25 cellular contexts compared by ENCODE assay signal in the genomic region with DNA sequence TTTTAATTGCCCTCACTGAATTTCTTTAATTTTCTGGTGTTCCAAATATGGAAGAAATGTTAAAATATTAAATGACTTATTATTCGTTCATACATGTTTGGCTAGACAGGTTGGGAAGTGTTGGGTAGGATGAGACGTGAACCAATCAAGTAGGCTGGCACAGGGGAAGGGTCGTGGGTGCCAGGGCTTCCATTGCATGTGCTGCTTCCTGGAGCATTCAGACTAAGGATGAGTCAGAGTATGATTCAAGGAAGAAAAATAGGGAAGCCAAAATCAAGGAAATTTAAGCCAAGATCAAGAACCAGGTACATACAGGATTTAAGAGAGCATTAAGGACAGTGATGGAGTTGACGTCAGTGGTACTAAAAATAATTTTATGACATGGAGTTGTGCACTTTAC.
DNase-seq lines count a peak whose midpoint lies in the region; ATAC-seq and TF ChIP-seq lines count a peak whose summit lies in the region.
"Had no signal": no experiment of that assay in that cellular context is flagged by ENCODE, and none has a peak within 500 bp of the region (broad histone marks: within the 10 kb centered on the region; RNA-seq: fewer than 3 reads in every experiment).

No MANE protein-coding gene starts in this region.

- TF ChIP-seq CTCF in MCF 10A (IDR thresholded peaks at IDR 0.05; ENCODE audit: unreplicated experiment): no peak
- TF ChIP-seq CTCF in breast epithelium (IDR thresholded peaks at IDR 0.05): no peak
- no peak for TF ChIP-seq CTCF in vagina (IDR thresholded peaks at IDR 0.05)

- H3K4me3 ChIP-seq in breast epithelium (no peak overlapping the region), vagina (no peak overlapping the region)

- H3K27ac Mint-ChIP-seq in MCF 10A (ENCODE audit: low read depth, unreplicated experiment): no peak overlapping the region
- H3K27ac Mint-ChIP-seq: CD14-positive monocyte, IgD-negative memory B cell had no signal

- intact Hi-C loops in MCF 10A (cut with micrococcal nuclease): no loop called here
- intact Hi-C loops in breast epithelium (cut with DNase I; ENCODE audit: low total_unique reads): no loop called here
- intact Hi-C loops in vagina (cut with DNase I): no loop called here

- no peaks in the 10 kb centered on the region for H3K36me3 ChIP-seq in breast epithelium
- no peaks in the 10 kb centered on the region for H3K36me3 ChIP-seq in vagina
- H3K36me3 ChIP-seq: BE2C had no signal

- no peak overlapping the region for H3K27ac ChIP-seq in breast epithelium
- H3K27ac ChIP-seq in vagina: no peak overlapping the region
- H3K27ac ChIP-seq: 22Rv1, KMS-11 had no signal

- no peaks in the 10 kb centered on the region for H3K4me1 ChIP-seq in breast epithelium
- no peaks in the 10 kb centered on the region for H3K4me1 ChIP-seq in vagina
- H3K4me1 ChIP-seq: BE2C had no signal

- H3K27me3 ChIP-seq in breast epithelium: no peaks in the 10 kb centered on the region
- no peaks in the 10 kb centered on the region for H3K27me3 ChIP-seq in vagina
- H3K27me3 ChIP-seq: BE2C had no signal

- BruUV-seq in MCF 10A (replicated peaks; lab: Mats Ljungman, UMichigan): no TSS peak

- DNase-seq in MCF 10A (ENCODE audit: unreplicated experiment) (peak; percentile 42), breast epithelium (ENCODE audit: low spot score in 2 of 2) (no peak), RKO (ENCODE audit: low spot score) (peak; percentile 12), dermis microvascular lymphatic vessel endothelial cell (ENCODE audit: low read depth in 2 of 2) (peak; percentile 4 to 15), NCI-H510A treated with DMSO at 0.1 percent for 48 hours (lab: John Stamatoyannopoulos, UW) (no peak), OCI-M2 (lab: John Stamatoyannopoulos, UW; ENCODE audit: unreplicated experiment) (no peak), vagina (ENCODE audit: extremely low spot score in 2 of 2) (no peak)
- DNase-seq in activated T-cell treated with anti-CD3 and anti-CD28 coated beads, Interleukin-2, amount 50 U/mL, for 4 hours: no peak
- DNase-seq: ACHN; BE2C; NCI-H1092; NCI-H1417 treated with DMSO at 0.1 percent for 48 hours; NCI-H187; NCI-H2081 treated with DMSO at 0.1 percent for 48 hours; NCI-H2171; NCI-H345; NCI-H524 treated with DMSO at 0.1 percent for 48 hours; NCI-H774; NK-92 treated with Interleukin-12 subunit alpha and Interleukin-12 subunit beta, amount 100 ng/mL, for 24 hours; SK-N-SH; SW 1271 had no signal

- POLR2A ChIA-PET in MCF 10A (lab: Yijun Ruan, JAX): no interaction called here

- H3K9me3 ChIP-seq in breast epithelium (no peaks in the 10 kb centered on the region), vagina (no peaks in the 10 kb centered on the region)
- H3K9me3 ChIP-seq: BE2C, SK-N-SH had no signal

- no peaks in the 10 kb centered on the region for H3K27me3 Mint-ChIP-seq in MCF 10A (ENCODE audit: insufficient read depth, unreplicated experiment)
- H3K27me3 Mint-ChIP-seq in activated T-cell treated with anti-CD3 and anti-CD28 coated beads, Interleukin-2, amount 50 U/mL, for 4 hours (ENCODE audit: low read depth): no peaks in the 10 kb centered on the region
- H3K27me3 Mint-ChIP-seq: IgD-negative memory B cell had no signal

- H3K4me3 Mint-ChIP-seq in MCF 10A (ENCODE audit: unreplicated experiment): no peak overlapping the region
- no peak overlapping the region for H3K4me3 Mint-ChIP-seq in activated T-cell treated with anti-CD3 and anti-CD28 coated beads, Interleukin-2, amount 50 U/mL, for 4 hours
- H3K4me3 Mint-ChIP-seq: CD14-positive monocyte, IgD-negative memory B cell had no signal

- peaks cover 7% of the 10 kb centered on the region for H3K4me1 Mint-ChIP-seq in MCF 10A (ENCODE audit: insufficient read depth, unreplicated experiment)
- no peaks in the 10 kb centered on the region for H3K4me1 Mint-ChIP-seq in activated T-cell treated with anti-CD3 and anti-CD28 coated beads, Interleukin-2, amount 50 U/mL, for 4 hours (ENCODE audit: low read depth)
- H3K4me1 Mint-ChIP-seq: IgD-negative memory B cell had no signal

- no peak for ATAC-seq in activated T-cell treated with anti-CD3 and anti-CD28 coated beads, Interleukin-2, amount 50 U/mL, for 4 hours

- H3K9me3 Mint-ChIP-seq in MCF 10A (ENCODE audit: unreplicated experiment): no peaks in the 10 kb centered on the region
- peaks cover 22% of the 10 kb centered on the region for H3K9me3 Mint-ChIP-seq in activated T-cell treated with anti-CD3 and anti-CD28 coated beads, Interleukin-2, amount 50 U/mL, for 4 hours

- no peak for TF ChIP-seq POLR2A in breast epithelium (IDR thresholded peaks at IDR 0.05)
- TF ChIP-seq POLR2A in vagina (IDR thresholded peaks at IDR 0.05): no peak

- CTCF ChIA-PET in MCF 10A (lab: Yijun Ruan, JAX): no interaction called here

- peaks cover 7% of the 10 kb centered on the region for H3K36me3 Mint-ChIP-seq in MCF 10A (ENCODE audit: insufficient read depth, unreplicated experiment)
- H3K36me3 Mint-ChIP-seq in activated T-cell treated with anti-CD3 and anti-CD28 coated beads, Interleukin-2, amount 50 U/mL, for 4 hours (ENCODE audit: insufficient read depth): no peaks in the 10 kb centered on the region
- H3K36me3 Mint-ChIP-seq: CD14-positive monocyte, IgD-negative memory B cell had no signal

Comparison
In these comparisons a context has a peak if more than half of its experiments do, and no peak if none do; other contexts are left out.
1. DNase-seq: peak in MCF 10A (single experiment), RKO (single experiment) and dermis microvascular lymphatic vessel endothelial cell (2 of 2); none in breast epithelium (0 of 2), NCI-H510A treated with DMSO at 0.1 percent for 48 hours (single experiment), OCI-M2 (single experiment), vagina (0 of 2) and activated T-cell treated with anti-CD3 and anti-CD28 coated beads, Interleukin-2, amount 50 U/mL, for 4 hours (single experiment).